19 cellular contexts compared by ENCODE assay signal in genomic region chr4:56941403-56941802, GRCh38. TPM values are rescaled to one million over a fixed set of nuclear protein-coding genes. Genes with fewer than 3 reads are reported as not detected.
DNase-seq lines count a peak whose midpoint lies in the region; ATAC-seq and TF ChIP-seq lines count a peak whose summit lies in the region.
"Had no signal": no experiment of that assay in that cellular context is flagged by ENCODE, and none has a peak within 500 bp of the region (broad histone marks: within the 10 kb centered on the region; RNA-seq: fewer than 3 reads in every experiment).

No MANE protein-coding gene starts in this region.

- peaks cover 7 to 9% of the 10 kb centered on the region in 2 donors for H3K36me3 Mint-ChIP-seq in activated T-cell treated with anti-CD3 and anti-CD28 coated beads, Interleukin-2, amount 50 U/mL, for 72 hours (ENCODE audit: insufficient read depth in 2 of 2)

- TF ChIP-seq CTCF in VCaP (conservative IDR thresholded peaks at IDR 0.05) = no peak

- H3K4me1 Mint-ChIP-seq in activated T-cell treated with anti-CD3 and anti-CD28 coated beads, Interleukin-2, amount 50 U/mL, for 72 hours (ENCODE audit: low read depth) = peaks cover 10% of the 10 kb centered on the region
- peaks cover 5% of the 10 kb centered on the region for H3K4me1 Mint-ChIP-seq in stimulated activated naive CD8-positive, alpha-beta T cell treated with anti-CD3 and anti-CD28 coated beads, Interleukin-15, amount 100 ng/mL, for 72 hours

- no peaks in the 10 kb centered on the region for H3K9me3 Mint-ChIP-seq in activated T-cell treated with anti-CD3 and anti-CD28 coated beads, Interleukin-2, amount 50 U/mL, for 72 hours
- H3K9me3 Mint-ChIP-seq in stimulated activated naive CD8-positive, alpha-beta T cell treated with anti-CD3 and anti-CD28 coated beads, Interleukin-15, amount 100 ng/mL, for 72 hours = no peaks in the 10 kb centered on the region
- H3K9me3 Mint-ChIP-seq: CD4-positive, CD25-positive, alpha-beta regulatory T cell; CD8-positive, alpha-beta memory T cell had no signal

- no peak for ATAC-seq in activated T-cell treated with anti-CD3 and anti-CD28 coated beads, Interleukin-2, amount 50 U/mL, for 72 hours (replicated peaks in 1 of 2)
- peak; percentile 42 for ATAC-seq in stimulated activated naive CD8-positive, alpha-beta T cell treated with anti-CD3 and anti-CD28 coated beads, Interleukin-15, amount 100 ng/mL, for 72 hours
- ATAC-seq in stimulated activated naive CD8-positive, alpha-beta T cell treated with anti-CD3 and anti-CD28 coated beads, Interleukin-15, Interleukin-2, amounts not matched to agents 100 U/mL and 50 U/mL, for 24 hours = no peak
- no peak for ATAC-seq in HG03108 (IDR thresholded peaks at IDR 0.05; ENCODE audit: unreplicated experiment)
- ATAC-seq: K562 had no signal

- no peak overlapping the region for H3K4me3 Mint-ChIP-seq in activated T-cell treated with anti-CD3 and anti-CD28 coated beads, Interleukin-2, amount 50 U/mL, for 72 hours
- H3K4me3 Mint-ChIP-seq in stimulated activated naive CD8-positive, alpha-beta T cell treated with anti-CD3 and anti-CD28 coated beads, Interleukin-15, amount 100 ng/mL, for 72 hours = no peak overlapping the region
- H3K4me3 Mint-ChIP-seq: CD4-positive, CD25-positive, alpha-beta regulatory T cell; CD8-positive, alpha-beta memory T cell had no signal

- no peak for DNase-seq in activated T-cell treated with anti-CD3 and anti-CD28 coated beads, Interleukin-2, amount 50 U/mL, for 72 hours
- DNase-seq in activated T-cell treated with anti-CD3 and anti-CD28 coated beads, Interleukin-2, amount 50 U/mL, for 48 hours = no peak
- no peak for DNase-seq in stimulated activated naive CD8-positive, alpha-beta T cell treated with anti-CD3 and anti-CD28 coated beads, Interleukin-15, amount 100 ng/mL, for 72 hours
- DNase-seq in stimulated activated naive CD8-positive, alpha-beta T cell treated with anti-CD3 and anti-CD28 coated beads, Interleukin-15, Interleukin-2, amounts not matched to agents 100 U/mL and 50 U/mL, for 24 hours = no peak
- DNase-seq in islet precursor cell = no peak
- DNase-seq: ACHN; BE2C; C1 segment of cervical spinal cord; CD4-positive, CD25-positive, alpha-beta regulatory T cell; CD8-positive, alpha-beta memory T cell; COR-L47; DMS 273 treated with DMSO at 0.1 percent for 48 hours; DMS53; DND-41; EL; GM23248 had no signal

- peak overlapping the region; percentile 9; the same call in 1 of the 2 replicates for H3K27ac ChIP-seq in VCaP
- H3K27ac ChIP-seq: GM23248 had no signal

- H3K27ac Mint-ChIP-seq in activated T-cell treated with anti-CD3 and anti-CD28 coated beads, Interleukin-2, amount 50 U/mL, for 72 hours = peak overlapping the region; percentile 46
- H3K27ac Mint-ChIP-seq in stimulated activated naive CD8-positive, alpha-beta T cell treated with anti-CD3 and anti-CD28 coated beads, Interleukin-15, amount 100 ng/mL, for 72 hours = no peak overlapping the region
- H3K27ac Mint-ChIP-seq: CD4-positive, CD25-positive, alpha-beta regulatory T cell; CD8-positive, alpha-beta memory T cell had no signal

- no peaks in the 10 kb centered on the region for H3K27me3 Mint-ChIP-seq in activated T-cell treated with anti-CD3 and anti-CD28 coated beads, Interleukin-2, amount 50 U/mL, for 72 hours (ENCODE audit: low read depth)
- no peaks in the 10 kb centered on the region for H3K27me3 Mint-ChIP-seq in stimulated activated naive CD8-positive, alpha-beta T cell treated with anti-CD3 and anti-CD28 coated beads, Interleukin-15, amount 100 ng/mL, for 72 hours
- H3K27me3 Mint-ChIP-seq: CD4-positive, CD25-positive, alpha-beta regulatory T cell; CD8-positive, alpha-beta memory T cell had no signal

RNA-seq across cellular contexts. Expression of gene REST, which starts 33.7 kb away (rescaled TPM):
- total RNA-seq in activated T-cell treated with anti-CD3 and anti-CD28 coated beads, Interleukin-2, amount 50 U/mL, for 72 hours = 10 to 100 TPM; 59.7 to 60.6 TPM

RNA-seq across cellular contexts. Expression of gene NOA1, which starts 36.0 kb away (rescaled TPM):
- 10 to 100 TPM; 32.1 to 34.1 TPM for total RNA-seq in activated T-cell treated with anti-CD3 and anti-CD28 coated beads, Interleukin-2, amount 50 U/mL, for 72 hours

RNA-seq across cellular contexts. Expression of gene POLR2B, which starts 37.3 kb away (rescaled TPM):
- total RNA-seq in activated T-cell treated with anti-CD3 and anti-CD28 coated beads, Interleukin-2, amount 50 U/mL, for 72 hours = 100 to 1,000 TPM; 115 to 135 TPM
